ENCODE assay signal across 18 cellular contexts in the genomic region with DNA sequence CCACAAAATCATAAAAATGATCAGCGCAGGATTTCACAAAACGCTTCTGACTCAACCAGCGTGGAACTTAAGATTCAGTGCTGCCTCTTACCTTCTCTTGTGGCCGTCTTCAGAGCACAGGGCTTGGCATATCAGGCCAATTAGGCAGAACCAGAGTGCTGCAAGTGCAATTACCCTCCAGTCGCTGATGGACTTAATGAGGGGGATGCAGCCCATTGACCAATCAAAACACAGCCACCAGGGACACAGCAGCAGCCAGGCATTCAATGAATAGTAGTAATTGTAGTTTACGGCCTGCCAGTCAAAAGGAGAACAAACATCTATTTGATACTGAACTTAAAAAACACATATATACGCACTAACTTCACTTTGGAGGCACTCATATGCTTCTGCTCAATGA. TPM values are rescaled to one million over a fixed set of nuclear protein-coding genes. Genes with fewer than 3 reads are reported as not detected.
DNase-seq lines count a peak whose midpoint lies in the region; ATAC-seq and TF ChIP-seq lines count a peak whose summit lies in the region.
"Had no signal": no experiment of that assay in that cellular context is flagged by ENCODE, and none has a peak within 500 bp of the region (broad histone marks: within the 10 kb centered on the region; RNA-seq: fewer than 3 reads in every experiment).

No MANE protein-coding gene starts in this region.

- H3K9me3 Mint-ChIP-seq in brain (no peaks in the 10 kb centered on the region), nephron progenitor cell (no peaks in the 10 kb centered on the region)
- no peaks in the 10 kb centered on the region for H3K9me3 Mint-ChIP-seq in effector memory CD8-positive, alpha-beta T cell

- H3K4me1 Mint-ChIP-seq in brain (peaks cover 54% of the 10 kb centered on the region), nephron progenitor cell (peaks cover 34% of the 10 kb centered on the region)
- no peaks in the 10 kb centered on the region for H3K4me1 Mint-ChIP-seq in effector memory CD8-positive, alpha-beta T cell (ENCODE audit: low read depth in 2 of 2)
- H3K4me1 Mint-ChIP-seq: activated CD4-positive, alpha-beta T cell treated with anti-CD3 and anti-CD28 coated beads for 36 hours had no signal

- no peak for ATAC-seq in effector memory CD8-positive, alpha-beta T cell (replicated peaks)
- ATAC-seq in HG02678 (IDR thresholded peaks at IDR 0.05; ENCODE audit: unreplicated experiment): no peak
- ATAC-seq: activated CD4-positive, alpha-beta T cell treated with anti-CD3 and anti-CD28 coated beads for 36 hours; sciatic nerve had no signal

- peak; percentile 10 for DNase-seq in COLO829 (ENCODE audit: low spot score)
- peak; percentile 73 to 84 for DNase-seq in NCI-H1930 (lab: John Stamatoyannopoulos, UW)
- no peak for DNase-seq in nephron progenitor cell
- DNase-seq in effector memory CD8-positive, alpha-beta T cell: no peak
- DNase-seq in GM19238 (ENCODE audit: insufficient read length, low spot score): no peak
- no peak for DNase-seq in stimulated activated CD4-positive, alpha-beta T cell treated with anti-CD3 and anti-CD28 coated beads, Interleukin-1b, Interleukin-23, amount 100 ng/mL, for 48 hours
- DNase-seq: activated CD4-positive, alpha-beta T cell treated with anti-CD3 and anti-CD28 coated beads for 36 hours; brain microvascular endothelial cell; colonic mucosa; Kasumi-1; mammary epithelial cell; NCI-H1092; ovary; testis had no signal

- TF ChIP-seq CTCF in brain (conservative IDR thresholded peaks at IDR 0.05) (no peak), nephron progenitor cell (IDR thresholded peaks at IDR 0.05) (no peak)

- H3K27me3 Mint-ChIP-seq in brain (peaks cover 6% of the 10 kb centered on the region), nephron progenitor cell (ENCODE audit: low read depth, poor library complexity) (peaks cover 3% of the 10 kb centered on the region)
- H3K27me3 Mint-ChIP-seq in effector memory CD8-positive, alpha-beta T cell: no peaks in the 10 kb centered on the region
- H3K27me3 Mint-ChIP-seq: activated CD4-positive, alpha-beta T cell treated with anti-CD3 and anti-CD28 coated beads for 36 hours; activated naive CD8-positive, alpha-beta T cell had no signal

- H3K27ac Mint-ChIP-seq in brain (peak overlapping the region; percentile 72 to 94 (median 84)), nephron progenitor cell (peak overlapping the region; percentile 84)
- H3K27ac Mint-ChIP-seq in effector memory CD8-positive, alpha-beta T cell: no peak overlapping the region
- H3K27ac Mint-ChIP-seq: activated CD4-positive, alpha-beta T cell treated with anti-CD3 and anti-CD28 coated beads for 36 hours; activated naive CD8-positive, alpha-beta T cell had no signal

- peak overlapping the region in 4 of 5 experiments; percentile 23 to 80 (median 48) for H3K4me3 Mint-ChIP-seq in brain
- no peak overlapping the region for H3K4me3 Mint-ChIP-seq in nephron progenitor cell
- no peak overlapping the region for H3K4me3 Mint-ChIP-seq in effector memory CD8-positive, alpha-beta T cell
- H3K4me3 Mint-ChIP-seq: activated CD4-positive, alpha-beta T cell treated with anti-CD3 and anti-CD28 coated beads for 36 hours; activated naive CD8-positive, alpha-beta T cell had no signal

- H3K36me3 Mint-ChIP-seq in brain: peaks cover 62% of the 10 kb centered on the region
- H3K36me3 Mint-ChIP-seq in nephron progenitor cell (ENCODE audit: low read depth): peaks cover 85% of the 10 kb centered on the region
- peaks cover 39% of the 10 kb centered on the region for H3K36me3 Mint-ChIP-seq in effector memory CD8-positive, alpha-beta T cell (ENCODE audit: insufficient read depth)

RNA-seq across cellular contexts. Expression of a gene that starts 38.2 kb away (rescaled TPM):
- 32.4 TPM for polyA plus RNA-seq in brain (ENCODE audit: insufficient read depth, low read depth, low replicate concordance)

RNA-seq across cellular contexts. Expression of a gene that starts 47.9 kb away (rescaled TPM):
- polyA plus RNA-seq in brain (ENCODE audit: insufficient read depth, low read depth, low replicate concordance): 8.6 TPM

Comparison
In these comparisons a context has a peak if more than half of its experiments do, and no peak if none do; other contexts are left out.
1. DNase-seq: peak in COLO829 (single experiment) and NCI-H1930 (2 of 2); none in nephron progenitor cell (single experiment), effector memory CD8-positive, alpha-beta T cell (0 of 3), GM19238 (single experiment) and stimulated activated CD4-positive, alpha-beta T cell treated with anti-CD3 and anti-CD28 coated beads, Interleukin-1b, Interleukin-23, amount 100 ng/mL, for 48 hours (single experiment).
2. H3K27ac Mint-ChIP-seq: peak in brain (5 of 5) and nephron progenitor cell (single experiment); none in effector memory CD8-positive, alpha-beta T cell (0 of 2).
3. H3K4me3 Mint-ChIP-seq: peak in brain (4 of 5); none in nephron progenitor cell (single experiment) and effector memory CD8-positive, alpha-beta T cell (0 of 2).